ENCODE assay signal across 1 cellular context in genomic region chr6:10749734-10750133, GRCh38.
TF ChIP-seq lines count a peak whose summit lies in the region.

No MANE protein-coding gene starts in this region.

TF ChIP-seq in neural cell, 6 proteins besides CTCF, POLR2A, EP300 and RAD21 (continued from another document):
- TF ChIP-seq REST (IDR thresholded peaks at IDR 0.05; ENCODE audit: borderline replicate concordance) (no peak), POLR2AphosphoS5 (IDR thresholded peaks at IDR 0.05) (no peak), EZH2 (IDR thresholded peaks at IDR 0.05; ENCODE audit: borderline replicate concordance, insufficient read depth, low read length, poor library complexity, severe bottlenecking) (no peak), SMC3 (conservative IDR thresholded peaks at IDR 0.05; ENCODE audit: poor library complexity) (no peak)
